Comparison of ENCODE assay signal across 8 cellular contexts in the genomic region with DNA sequence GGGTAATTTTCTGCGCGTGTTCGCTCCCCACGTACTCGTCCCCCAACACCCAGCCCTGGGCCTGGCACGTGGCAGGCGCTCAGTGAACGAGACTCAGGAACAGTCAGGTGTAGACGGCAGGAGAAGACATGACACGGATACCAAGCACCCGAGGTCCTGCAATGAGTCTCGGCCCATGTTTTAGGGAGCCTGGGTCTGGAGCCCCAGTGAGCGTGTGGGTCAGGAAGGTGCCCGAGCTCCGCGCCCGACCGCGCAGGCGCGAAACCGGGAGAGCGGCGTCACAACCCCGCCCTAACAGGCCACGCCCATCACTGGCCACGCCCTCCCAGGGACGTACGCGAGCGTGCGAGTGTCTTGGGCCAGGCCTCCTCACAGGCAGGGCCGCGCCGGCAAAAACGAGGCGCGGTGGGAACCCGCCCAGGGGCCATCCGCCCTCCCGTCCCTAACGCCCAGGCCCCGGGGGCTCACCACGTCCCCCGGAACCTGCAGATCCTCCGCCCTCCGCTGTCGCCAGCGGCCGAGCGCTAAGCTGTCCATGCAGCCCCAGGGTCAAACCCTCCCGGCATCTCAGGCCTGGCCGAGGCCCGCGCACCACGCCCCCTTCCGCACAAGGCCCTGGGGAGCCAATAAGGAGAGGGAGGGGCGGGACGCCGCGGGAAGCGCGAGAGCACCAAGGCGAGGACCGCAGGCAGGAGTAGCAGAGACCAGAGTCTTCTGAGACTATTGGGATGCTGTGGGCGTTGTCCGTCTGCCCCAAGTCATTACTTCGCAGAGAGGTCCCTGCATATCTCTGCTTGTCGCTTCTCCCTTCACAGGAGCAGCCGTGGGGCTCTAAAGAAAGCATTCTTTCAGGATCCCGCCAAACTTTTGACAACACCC. TPM values are rescaled to one million over a fixed set of nuclear protein-coding genes. Genes with fewer than 3 reads are reported as not detected.
DNase-seq lines count a peak whose midpoint lies in the region; ATAC-seq and TF ChIP-seq lines count a peak whose summit lies in the region.

C10orf143 (minus strand) TSS at position 595 of the 879 bp plus-strand sequence; CDS start at position 537, 58 bp downstream.

- H3K27me3 Mint-ChIP-seq in T-cell (no peaks in the 10 kb centered on the region), progenitor cell of endocrine pancreas (peaks cover 15% of the 10 kb centered on the region)

- intact Hi-C loops in left cardiac atrium (cut with DNase I), result loop anchor here in 1 of 2 donors (1.0 kb wide), 1 partner anchor 26 kb away; the partner anchor contains the start of gene GLRX3

- DNase-seq in GM13977 (ENCODE audit: low spot score), result peak; percentile 95
- DNase-seq in NCI-H146 (lab: John Stamatoyannopoulos, UW), result peak; percentile 96
- DNase-seq in T-cell, result peak; percentile 93 to 99 (median 97)
- peak; percentile 93 for DNase-seq in amniotic stem cell (lab: John Stamatoyannopoulos, UW)
- peak; percentile 99 for DNase-seq in left cardiac atrium
- peak; percentile 96 for DNase-seq in progenitor cell of endocrine pancreas (ENCODE audit: low spot score, unreplicated experiment)
- peak; percentile 98 for DNase-seq in ureter (ENCODE audit: low spot score)

- H3K27ac Mint-ChIP-seq in T-cell, result peak within 1 kb of the TSS; percentile 99
- H3K27ac Mint-ChIP-seq in progenitor cell of endocrine pancreas, result peak within 1 kb of the TSS; percentile 98

- H3K36me3 Mint-ChIP-seq in T-cell (no peaks in the 10 kb centered on the region), progenitor cell of endocrine pancreas (ENCODE audit: insufficient read depth) (no peaks in the 10 kb centered on the region)

- CTCF ChIA-PET in T-cell (lab: Charles Lee), result interaction anchor here (0.5 to 2.8 kb wide), 18 partner anchors 17 to 1078 kb away, joined by 3 to 32 read pairs (median 3); partner anchors contain the start of gene GLRX3 (in 1 of the 2)

- POLR2A ChIA-PET in T-cell (lab: Charles Lee), result interaction anchor here in 1 of 2 donors (1.0 to 2.9 kb wide), 2 partner anchors 20 to 26 kb away, joined by 3 to 21 read pairs; partner anchors contain the start of gene GLRX3

- in situ Hi-C loops in GM13977 (cut with MboI; ENCODE audit: low pct_unique_long_range_greater_than_20kb, low sequenced_read_pairs, unreplicated experiment), result no loop called here

- peak within 1 kb of the TSS; percentile 92 to 97 (median 95) for H3K4me3 Mint-ChIP-seq in T-cell
- H3K4me3 Mint-ChIP-seq in progenitor cell of endocrine pancreas (ENCODE audit: low read depth), result peak within 1 kb of the TSS; percentile 98

- no peaks in the 10 kb centered on the region for H3K9me3 Mint-ChIP-seq in T-cell
- H3K9me3 Mint-ChIP-seq in progenitor cell of endocrine pancreas (ENCODE audit: low read depth), result no peaks in the 10 kb centered on the region

- TF ChIP-seq CTCF in GM13977 (IDR thresholded peaks at IDR 0.05; ENCODE audit: extremely low read depth, insufficient read depth, missing control alignments), result no peak
- no peak for TF ChIP-seq CTCF in progenitor cell of endocrine pancreas (IDR thresholded peaks at IDR 0.05; ENCODE audit: unreplicated experiment)

- ATAC-seq in HG02870 (IDR thresholded peaks at IDR 0.05; ENCODE audit: unreplicated experiment) (peak; percentile 75), T-cell (replicated peaks in 1 of 4) (peak; percentile 80 to 85 (median 82)), left cardiac atrium (peak; percentile 96 to 97)

- H3K4me1 Mint-ChIP-seq in T-cell, result peaks cover 56% of the 10 kb centered on the region in 3 donors
- peaks cover 7% of the 10 kb centered on the region for H3K4me1 Mint-ChIP-seq in progenitor cell of endocrine pancreas (ENCODE audit: low read depth)

RNA-seq across cellular contexts. Expression of gene C10orf143, which starts in this region (rescaled TPM):
- total RNA-seq in T-cell, result 10 to 100 TPM in 4 of 5 donors, 1 to 10 TPM in 1; 7.6 to 14.6 (median 12.3) TPM
- total RNA-seq in left cardiac atrium, result 1 to 10 TPM; 2.1 to 2.3 TPM
- 3.6 and 3.7 TPM in 2 replicates for total RNA-seq in progenitor cell of endocrine pancreas
- total RNA-seq in ureter, result 11.6 TPM

Comparison
In these comparisons a context has a peak if more than half of its experiments do, and no peak if none do; other contexts are left out.
1. Peak in every context shown above with its lines: DNase-seq and ATAC-seq.